ENCODE assay signal across 8 cellular contexts in genomic region chr6:41723178-41723935, GRCh38. TPM values are rescaled to one million over a fixed set of nuclear protein-coding genes. Genes with fewer than 3 reads are reported as not detected.
A peak's percentile ranks its signal among the peaks of the same experiment; 100 is the strongest.
DNase-seq lines count a peak whose midpoint lies in the region; ATAC-seq, FAIRE-seq and TF ChIP-seq lines count a peak whose summit lies in the region.

No MANE protein-coding gene starts in this region.

- no peaks in the 10 kb centered on the region for H3K9me3 ChIP-seq in keratinocyte (ENCODE audit: control insufficient read depth, low read depth, low read length)

- CTCF ChIA-PET in activated CD8-positive, alpha-beta memory T cell treated with anti-CD3 and anti-CD28 coated beads, Interleukin-2, amount 10 ng/mL, durations not matched to agents 7 days and 5 days (lab: Charles Lee), result interaction anchor here (1.4 to 1.7 kb wide), 2 partner anchors 40 to 120 kb away, joined by 3 read pairs; no protein-coding TSS in a partner anchor

- H3K4me1 Mint-ChIP-seq in activated CD8-positive, alpha-beta memory T cell treated with anti-CD3 and anti-CD28 coated beads, Interleukin-2, amount 10 ng/mL, durations not matched to agents 7 days and 5 days, result peaks cover 7% of the 10 kb centered on the region

- peak overlapping the region; percentile 56 for H3K4me2 ChIP-seq in keratinocyte (ENCODE audit: control insufficient read depth, extremely low read depth, insufficient read depth, low read depth, low read length)

- in situ Hi-C loops in GM13977 (cut with MboI; ENCODE audit: low pct_unique_long_range_greater_than_20kb, low sequenced_read_pairs, unreplicated experiment) (no loop called here), astrocyte of the spinal cord (cut with HindIII; ENCODE audit: low sequenced_read_pairs) (no loop called here)

- H2AFZ ChIP-seq in keratinocyte (ENCODE audit: control insufficient read depth, low read length), result peak overlapping the region; percentile 63

- H3K4me3 ChIP-seq in astrocyte of the spinal cord (ENCODE audit: low read depth, low read length) (no peak overlapping the region), keratinocyte (ENCODE audit: control insufficient read depth in 2 of 3, extremely low read depth in 1 of 3, insufficient read depth in 2 of 3, low read depth in 1 of 3, low read length in 3 of 3) (peak overlapping the region in 1 of 3 experiments; percentile 38)

- H3K4me1 ChIP-seq in keratinocyte (ENCODE audit: control insufficient read depth, extremely low read depth, insufficient read depth, low read length), result peaks cover 30% of the 10 kb centered on the region

- H3K36me3 Mint-ChIP-seq in activated CD8-positive, alpha-beta memory T cell treated with anti-CD3 and anti-CD28 coated beads, Interleukin-2, amount 10 ng/mL, durations not matched to agents 7 days and 5 days, result no peaks in the 10 kb centered on the region

- DNase-seq in GM13977 (ENCODE audit: low spot score) (peak; percentile 86), NAMALWA (ENCODE audit: low spot score) (peak; percentile 91), astrocyte of the spinal cord (ENCODE audit: low read depth, low spot score) (peak; percentile 79), keratinocyte (ENCODE audit: low read depth, low spot score) (no peak), superior temporal gyrus (ENCODE audit: extremely low spot score) (peak; percentile 39), cerebellar nuclear complex (lab: John Stamatoyannopoulos, UW) (no peak)
- no peak for DNase-seq in activated CD8-positive, alpha-beta memory T cell treated with anti-CD3 and anti-CD28 coated beads, Interleukin-2, amount 10 ng/mL, durations not matched to agents 7 days and 5 days

- no peaks in the 10 kb centered on the region for H3K79me2 ChIP-seq in keratinocyte (ENCODE audit: control insufficient read depth, insufficient read depth, low read length)

- no peak overlapping the region for H3K27ac Mint-ChIP-seq in activated CD8-positive, alpha-beta memory T cell treated with anti-CD3 and anti-CD28 coated beads, Interleukin-2, amount 10 ng/mL, durations not matched to agents 7 days and 5 days

- dilution Hi-C loops in keratinocyte (cut with MboI; ENCODE audit: extremely low pct_ligation_motif_present, low sequenced_read_pairs), result no loop called here

- peak; percentile 58 for ATAC-seq in HG02588 (IDR thresholded peaks at IDR 0.05; ENCODE audit: unreplicated experiment)
- ATAC-seq in activated CD8-positive, alpha-beta memory T cell treated with anti-CD3 and anti-CD28 coated beads, Interleukin-2, amount 10 ng/mL, durations not matched to agents 7 days and 5 days, result no peak

- peak overlapping the region; percentile 64 for H3K9ac ChIP-seq in keratinocyte (ENCODE audit: control insufficient read depth, extremely low read depth, insufficient read depth, low read length)

- TF ChIP-seq CTCF in GM13977 (IDR thresholded peaks at IDR 0.05; ENCODE audit: extremely low read depth, insufficient read depth, missing control alignments) (no peak), astrocyte of the spinal cord (IDR thresholded peaks at IDR 0.05; ENCODE audit: low read depth, low read length) (no peak), keratinocyte (optimal IDR thresholded peaks at IDR 0.05 in 1 of 3, IDR thresholded peaks at IDR 0.05 in 1 of 3, conservative IDR thresholded peaks at IDR 0.05 in 1 of 3; ENCODE audit: extremely low read depth in 1 of 3, insufficient read depth in 2 of 3, low read length in 3 of 3) (peak in 1 of 3 experiments; percentile 31)

- no peaks in the 10 kb centered on the region for H3K9me1 ChIP-seq in keratinocyte (ENCODE audit: control insufficient read depth, extremely low read depth, insufficient read depth, low read length)

- H3K27me3 ChIP-seq in keratinocyte (ENCODE audit: control insufficient read depth, extremely low read depth, insufficient read depth, low read length), result no peaks in the 10 kb centered on the region

- peak overlapping the region; percentile 63 for H3K27ac ChIP-seq in keratinocyte (ENCODE audit: control insufficient read depth, insufficient read depth, low read length)

- H3K4me3 Mint-ChIP-seq in activated CD8-positive, alpha-beta memory T cell treated with anti-CD3 and anti-CD28 coated beads, Interleukin-2, amount 10 ng/mL, durations not matched to agents 7 days and 5 days, result no peak overlapping the region

- FAIRE-seq in keratinocyte (lab: Jason Lieb, UNC), result peak; percentile 13

- no peaks in the 10 kb centered on the region for H3K9me3 Mint-ChIP-seq in activated CD8-positive, alpha-beta memory T cell treated with anti-CD3 and anti-CD28 coated beads, Interleukin-2, amount 10 ng/mL, durations not matched to agents 7 days and 5 days (ENCODE audit: low read depth)

- no peaks in the 10 kb centered on the region for H3K36me3 ChIP-seq in keratinocyte (ENCODE audit: control insufficient read depth in 2 of 2, extremely low read depth in 1 of 2, insufficient read depth in 2 of 2, low read length in 2 of 2)

- no peaks in the 10 kb centered on the region for H4K20me1 ChIP-seq in keratinocyte (ENCODE audit: control insufficient read depth, extremely low read depth, insufficient read depth, low read length)

- H3K27me3 Mint-ChIP-seq in activated CD8-positive, alpha-beta memory T cell treated with anti-CD3 and anti-CD28 coated beads, Interleukin-2, amount 10 ng/mL, durations not matched to agents 7 days and 5 days, result no peaks in the 10 kb centered on the region

RNA-seq across cellular contexts. Expression of gene TFEB, which starts 12.1 kb away (rescaled TPM):
- polyA plus RNA-seq in keratinocyte, result 3.0 to 10.3 TPM (median 4.3 TPM) in 3 replicates
- 3.4 TPM for polyA plus RNA-seq in keratinocyte (2011; ENCODE audit: low read depth)
- polyA plus RNA-seq in keratinocyte (2011; cell fraction: cytosol; rRNA removed), result 4.2 and 5.5 TPM in 2 replicates
- polyA plus RNA-seq in keratinocyte (2011; cell fraction: nucleus; rRNA removed), result 7.6 and 8.9 TPM in 2 replicates
- polyA plus RNA-seq in keratinocyte (2012; ENCODE audit: low replicate concordance), result 4.4 and 8.7 TPM in 2 replicates
- polyA minus RNA-seq in keratinocyte, result 3.6 to 12.2 TPM (median 8.6 TPM) in 3 replicates
- polyA minus RNA-seq in keratinocyte (2011; cell fraction: cytosol; rRNA and poly(A)+ RNA removed), result 10.2 TPM
- polyA minus RNA-seq in keratinocyte (2011; cell fraction: nucleus; rRNA and poly(A)+ RNA removed), result 6.7 and 9.1 TPM in 2 replicates
- total RNA-seq in activated CD8-positive, alpha-beta memory T cell treated with anti-CD3 and anti-CD28 coated beads, Interleukin-2, amount 10 ng/mL, durations not matched to agents 7 days and 5 days, result 10 to 100 TPM; 14.5 to 15.8 TPM

RNA-seq across cellular contexts. Expression of gene PGC, which starts 23.8 kb away (rescaled TPM):
- polyA plus RNA-seq in keratinocyte, result not detected in 3 replicates
- not detected for polyA plus RNA-seq in keratinocyte (2011; ENCODE audit: low read depth)
- not detected in 2 replicates for polyA plus RNA-seq in keratinocyte (2011; cell fraction: cytosol; rRNA removed)
- not detected in 2 replicates for polyA plus RNA-seq in keratinocyte (2011; cell fraction: nucleus; rRNA removed)
- not detected in 2 replicates for polyA plus RNA-seq in keratinocyte (2012; ENCODE audit: low replicate concordance)
- polyA minus RNA-seq in keratinocyte, result not detected in 3 replicates
- not detected for polyA minus RNA-seq in keratinocyte (2011; cell fraction: cytosol; rRNA and poly(A)+ RNA removed)
- polyA minus RNA-seq in keratinocyte (2011; cell fraction: nucleus; rRNA and poly(A)+ RNA removed), result not detected in 2 replicates
- total RNA-seq in activated CD8-positive, alpha-beta memory T cell treated with anti-CD3 and anti-CD28 coated beads, Interleukin-2, amount 10 ng/mL, durations not matched to agents 7 days and 5 days, result not detected

RNA-seq across cellular contexts. Expression of gene FRS3, which starts 56.3 kb away (rescaled TPM):
- 2.0 to 2.5 TPM (median 2.0 TPM) in 3 replicates for polyA plus RNA-seq in keratinocyte
- polyA plus RNA-seq in keratinocyte (2011; ENCODE audit: low read depth), result not detected
- polyA plus RNA-seq in keratinocyte (2011; cell fraction: cytosol; rRNA removed), result 1.0 and 1.8 TPM in 2 replicates
- 3.5 and 5.4 TPM in 2 replicates for polyA plus RNA-seq in keratinocyte (2011; cell fraction: nucleus; rRNA removed)
- 0.73 and 1.6 TPM in 2 replicates for polyA plus RNA-seq in keratinocyte (2012; ENCODE audit: low replicate concordance)
- polyA minus RNA-seq in keratinocyte, result 2.3 to 2.9 TPM (median 2.7 TPM) in 3 replicates
- polyA minus RNA-seq in keratinocyte (2011; cell fraction: cytosol; rRNA and poly(A)+ RNA removed), result 0.96 TPM
- 0.54 and 0.95 TPM in 2 replicates for polyA minus RNA-seq in keratinocyte (2011; cell fraction: nucleus; rRNA and poly(A)+ RNA removed)
- total RNA-seq in activated CD8-positive, alpha-beta memory T cell treated with anti-CD3 and anti-CD28 coated beads, Interleukin-2, amount 10 ng/mL, durations not matched to agents 7 days and 5 days, result 1 to 10 TPM; 4.8 to 6.2 TPM

RNA-seq across cellular contexts. Expression of gene PRICKLE4, which starts 57.2 kb away (rescaled TPM):
- polyA plus RNA-seq in keratinocyte, result 0.13 to 0.61 TPM (median 0.32 TPM) in 3 replicates
- not detected for polyA plus RNA-seq in keratinocyte (2011; ENCODE audit: low read depth)
- polyA plus RNA-seq in keratinocyte (2011; cell fraction: cytosol; rRNA removed), result 0.13 TPM in 1 of 2 replicates, not detected in the other
- polyA plus RNA-seq in keratinocyte (2011; cell fraction: nucleus; rRNA removed), result 4.9 and 6.8 TPM in 2 replicates
- polyA plus RNA-seq in keratinocyte (2012; ENCODE audit: low replicate concordance), result 0.46 TPM in 1 of 2 replicates, not detected in the other
- polyA minus RNA-seq in keratinocyte, result not detected in 3 replicates
- not detected for polyA minus RNA-seq in keratinocyte (2011; cell fraction: cytosol; rRNA and poly(A)+ RNA removed)
- 1.0 and 1.5 TPM in 2 replicates for polyA minus RNA-seq in keratinocyte (2011; cell fraction: nucleus; rRNA and poly(A)+ RNA removed)
- total RNA-seq in activated CD8-positive, alpha-beta memory T cell treated with anti-CD3 and anti-CD28 coated beads, Interleukin-2, amount 10 ng/mL, durations not matched to agents 7 days and 5 days, result not detected

Comparison
In these comparisons a context has a peak if more than half of its experiments do, and no peak if none do; other contexts are left out.
1. DNase-seq: peak in GM13977 (single experiment), NAMALWA (single experiment), astrocyte of the spinal cord (single experiment) and superior temporal gyrus (single experiment); none in keratinocyte (single experiment), activated CD8-positive, alpha-beta memory T cell treated with anti-CD3 and anti-CD28 coated beads, Interleukin-2, amount 10 ng/mL, durations not matched to agents 7 days and 5 days (single experiment) and cerebellar nuclear complex (0 of 2).